Comparison of ENCODE assay signal across 19 cellular contexts in genomic region chr13:113763961-113764792, GRCh38. TPM values are rescaled to one million over a fixed set of nuclear protein-coding genes. Genes with fewer than 3 reads are reported as not detected.
"Had no signal": no experiment of that assay in that cellular context is flagged by ENCODE, and none has a peak within 500 bp of the region (broad histone marks: within the 10 kb centered on the region; RNA-seq: fewer than 3 reads in every experiment).

No MANE protein-coding gene starts in this region.

- H3K27ac ChIP-seq: body of pancreas, colonic mucosa, esophagus squamous epithelium, left ventricle myocardium inferior, ovary, upper lobe of left lung had no signal

- H3K36me3 ChIP-seq: colonic mucosa, esophagus squamous epithelium, left ventricle myocardium inferior, ovary, upper lobe of left lung had no signal

- H3K27ac Mint-ChIP-seq: activated CD4-positive, alpha-beta T cell treated with anti-CD3 and anti-CD28 coated beads for 36 hours; activated CD8-positive, alpha-beta T cell treated with anti-CD3 and anti-CD28 coated beads for 36 hours; activated naive CD4-positive, alpha-beta T cell treated with anti-CD3 and anti-CD28 coated beads, Interleukin-2, amount 50 U/mL, for 72 hours; stimulated activated naive CD8-positive, alpha-beta T cell treated with anti-CD3 and anti-CD28 coated beads, Interleukin-15, Interleukin-2, amounts not matched to agents 100 ng/mL and 50 ng/mL, for 24 hours had no signal

- H3K4me3 Mint-ChIP-seq: activated CD4-positive, alpha-beta T cell treated with anti-CD3 and anti-CD28 coated beads for 36 hours; activated CD8-positive, alpha-beta T cell treated with anti-CD3 and anti-CD28 coated beads for 36 hours; activated T-cell treated with anti-CD3 and anti-CD28 coated beads, Interleukin-2, amount 50 U/mL, for 4 hours; stimulated activated naive CD8-positive, alpha-beta T cell treated with anti-CD3 and anti-CD28 coated beads, Interleukin-15, Interleukin-2, amounts not matched to agents 100 ng/mL and 50 ng/mL, for 24 hours had no signal

- H3K9me3 Mint-ChIP-seq: activated CD8-positive, alpha-beta T cell treated with anti-CD3 and anti-CD28 coated beads for 36 hours; activated naive CD4-positive, alpha-beta T cell treated with anti-CD3 and anti-CD28 coated beads, Interleukin-2, amount 50 U/mL, for 72 hours; activated T-cell treated with anti-CD3 and anti-CD28 coated beads, Interleukin-2, amount 50 U/mL, for 4 hours; stimulated activated naive CD8-positive, alpha-beta T cell treated with anti-CD3 and anti-CD28 coated beads, Interleukin-15, Interleukin-2, amounts not matched to agents 100 ng/mL and 50 ng/mL, for 24 hours had no signal

- DNase-seq: activated CD4-positive, alpha-beta T cell treated with anti-CD3 and anti-CD28 coated beads for 36 hours; activated CD8-positive, alpha-beta T cell treated with anti-CD3 and anti-CD28 coated beads for 36 hours; activated gamma-delta T cell; activated T-cell treated with anti-CD3 and anti-CD28 coated beads, Interleukin-2, amount 50 U/mL, for 4 hours; body of pancreas; central memory CD4-positive, alpha-beta T cell; colonic mucosa; esophagus squamous epithelium; hippocampal formation; kidney; left ventricle myocardium inferior; mesenchymal stem cell; stimulated activated CD4-positive, alpha-beta T cell treated with anti-CD3 and anti-CD28 coated beads, Interleukin-4, amount 100 ng/mL, for 1 hour; upper lobe of left lung had no signal

- H3K4me3 ChIP-seq: body of pancreas, colonic mucosa, esophagus squamous epithelium, left ventricle myocardium inferior, ovary, upper lobe of left lung had no signal

- H3K9me3 ChIP-seq: body of pancreas, colonic mucosa, esophagus squamous epithelium, left ventricle myocardium inferior, ovary, upper lobe of left lung had no signal

- ATAC-seq: activated CD4-positive, alpha-beta T cell treated with anti-CD3 and anti-CD28 coated beads for 36 hours; activated CD8-positive, alpha-beta T cell treated with anti-CD3 and anti-CD28 coated beads for 36 hours; activated naive CD4-positive, alpha-beta T cell treated with anti-CD3 and anti-CD28 coated beads, Interleukin-2, amount 50 U/mL, for 72 hours; activated T-cell treated with anti-CD3 and anti-CD28 coated beads, Interleukin-2, amount 50 U/mL, for 4 hours; body of pancreas; SK-N-SH treated with all-trans-retinoic acid at 6 μM for 48 hours had no signal

- H3K27me3 ChIP-seq: body of pancreas, ovary, upper lobe of left lung had no signal

RNA-seq across cellular contexts. Expression of gene TMEM255B, which starts 5.2 kb away (rescaled TPM):
- polyA plus RNA-seq: neural cell had no signal
